21 cellular contexts compared by ENCODE assay signal in genomic region chr20:57001126-57001767, GRCh38.
A peak's percentile ranks its signal among the peaks of the same experiment; 100 is the strongest.
DNase-seq lines count a peak whose midpoint lies in the region; ATAC-seq, FAIRE-seq and TF ChIP-seq lines count a peak whose summit lies in the region.
"Had no signal": no experiment of that assay in that cellular context is flagged by ENCODE, and none has a peak within 500 bp of the region (broad histone marks: within the 10 kb centered on the region; RNA-seq: fewer than 3 reads in every experiment).

No MANE protein-coding gene starts in this region.

- intact Hi-C loops in mammary epithelial cell (cut with micrococcal nuclease) (no loop called here), MCF 10A (cut with micrococcal nuclease) (no loop called here)

- no peak overlapping the region for H3K4me3 Mint-ChIP-seq in MCF 10A (ENCODE audit: unreplicated experiment)
- H3K4me3 Mint-ChIP-seq: CD4-positive, alpha-beta T cell; GM23338; HFFc6; IgD-negative memory B cell had no signal

- H3K4me1 ChIP-seq in mammary epithelial cell (ENCODE audit: insufficient read depth, low read length) (no peaks in the 10 kb centered on the region), keratinocyte (ENCODE audit: control insufficient read depth, extremely low read depth, insufficient read depth, low read length) (peaks cover 17% of the 10 kb centered on the region)

- H3K4me3 ChIP-seq in mammary epithelial cell (replicated peaks in 1 of 3; ENCODE audit: insufficient read depth in 1 of 3, low read depth in 2 of 3, low read length in 3 of 3) (no peak overlapping the region), keratinocyte (ENCODE audit: control insufficient read depth in 2 of 3, extremely low read depth in 1 of 3, insufficient read depth in 2 of 3, low read depth in 1 of 3, low read length in 3 of 3) (peak overlapping the region in 1 of 3 experiments; percentile 16)
- H3K4me3 ChIP-seq: GM23338 had no signal

- no TSS peak for BruUV-seq in mammary epithelial cell (replicated peaks; lab: Mats Ljungman, UMichigan)
- no TSS peak for BruUV-seq in MCF 10A (replicated peaks; lab: Mats Ljungman, UMichigan)

- dilution Hi-C loops in mammary epithelial cell (cut with HindIII; ENCODE audit: low sequenced_read_pairs): no loop called here
- dilution Hi-C loops in keratinocyte (cut with MboI; ENCODE audit: extremely low pct_ligation_motif_present, low sequenced_read_pairs): no loop called here

- TF ChIP-seq CTCF in mammary epithelial cell (conservative IDR thresholded peaks at IDR 0.05 in 1 of 2, IDR thresholded peaks at IDR 0.05 in 1 of 2; ENCODE audit: extremely low read depth in 1 of 2, insufficient read depth in 1 of 2, low read depth in 1 of 2, low read length in 2 of 2) (no peak), MCF 10A (IDR thresholded peaks at IDR 0.05; ENCODE audit: unreplicated experiment) (no peak), keratinocyte (optimal IDR thresholded peaks at IDR 0.05 in 1 of 3, IDR thresholded peaks at IDR 0.05 in 1 of 3, conservative IDR thresholded peaks at IDR 0.05 in 1 of 3; ENCODE audit: extremely low read depth in 1 of 3, insufficient read depth in 2 of 3, low read length in 3 of 3) (no peak)

- POLR2A ChIA-PET in MCF 10A (lab: Yijun Ruan, JAX): interaction anchor here (0.7 kb wide), 1 partner anchor 10 kb away, joined by 3 read pairs; no protein-coding TSS in a partner anchor

- H3K9ac ChIP-seq in mammary epithelial cell (ENCODE audit: insufficient read depth, low read length) (no peak overlapping the region), keratinocyte (ENCODE audit: control insufficient read depth, extremely low read depth, insufficient read depth, low read length) (no peak overlapping the region)

- H3K27me3 Mint-ChIP-seq in MCF 10A (ENCODE audit: insufficient read depth, unreplicated experiment): no peaks in the 10 kb centered on the region
- H3K27me3 Mint-ChIP-seq: CD4-positive, alpha-beta T cell had no signal

- H2AFZ ChIP-seq in mammary epithelial cell (ENCODE audit: low read depth, low read length) (no peak overlapping the region), keratinocyte (ENCODE audit: control insufficient read depth, low read length) (no peak overlapping the region)

- peaks cover 4% of the 10 kb centered on the region for H3K9me3 ChIP-seq in mammary epithelial cell (replicated peaks; ENCODE audit: insufficient read depth, low read length)
- peaks cover 17% of the 10 kb centered on the region for H3K9me3 ChIP-seq in KOPT-K1 (ENCODE audit: insufficient read depth, low read length, poor library complexity, severe bottlenecking)
- H3K9me3 ChIP-seq in keratinocyte (ENCODE audit: control insufficient read depth, low read depth, low read length): peaks cover 6% of the 10 kb centered on the region

- 65% methylated on average over 12 of the region's 12 CpGs for WGBS in mammary epithelial cell (ENCODE audit: low coverage, missing lambda C conversion rate)

- H3K79me2 ChIP-seq in mammary epithelial cell (ENCODE audit: insufficient read depth, low read length) (no peaks in the 10 kb centered on the region), keratinocyte (ENCODE audit: control insufficient read depth, insufficient read depth, low read length) (no peaks in the 10 kb centered on the region)

- H3K9me1 ChIP-seq in keratinocyte (ENCODE audit: control insufficient read depth, extremely low read depth, insufficient read depth, low read length): peaks cover 3% of the 10 kb centered on the region

- H3K27me3 ChIP-seq in mammary epithelial cell (ENCODE audit: insufficient read depth, low read length) (no peaks in the 10 kb centered on the region), keratinocyte (ENCODE audit: control insufficient read depth, extremely low read depth, insufficient read depth, low read length) (no peaks in the 10 kb centered on the region)

- CTCF ChIA-PET in mammary epithelial cell (lab: Charles Lee; ENCODE audit: low non-redundant PET): no interaction called here
- CTCF ChIA-PET in MCF 10A (lab: Yijun Ruan, JAX): interaction anchor here (0.7 kb wide), 1 partner anchor 60 kb away, joined by 3 read pairs; no protein-coding TSS in a partner anchor

- H3K4me1 Mint-ChIP-seq in MCF 10A (ENCODE audit: insufficient read depth, unreplicated experiment): no peaks in the 10 kb centered on the region

- H3K4me2 ChIP-seq in mammary epithelial cell (ENCODE audit: insufficient read depth, low read depth, low read length): no peak overlapping the region
- H3K4me2 ChIP-seq in keratinocyte (ENCODE audit: control insufficient read depth, extremely low read depth, insufficient read depth, low read depth, low read length): peak overlapping the region; percentile 50
- H3K4me2 ChIP-seq: GM23338 had no signal

- peak; percentile 34 for FAIRE-seq in keratinocyte (lab: Jason Lieb, UNC)
- FAIRE-seq: D721Med, GM12892, GM18507, H54 had no signal

- no peak overlapping the region for H3K27ac Mint-ChIP-seq in MCF 10A (ENCODE audit: low read depth, unreplicated experiment)
- H3K27ac Mint-ChIP-seq: CD4-positive, alpha-beta T cell; GM23338; HFFc6; IgD-negative memory B cell had no signal

- H3K9me3 Mint-ChIP-seq in MCF 10A (ENCODE audit: unreplicated experiment): no peaks in the 10 kb centered on the region

- H4K20me1 ChIP-seq in mammary epithelial cell (ENCODE audit: insufficient read depth, low read length) (no peaks in the 10 kb centered on the region), keratinocyte (ENCODE audit: control insufficient read depth, extremely low read depth, insufficient read depth, low read length) (no peaks in the 10 kb centered on the region)

- no peaks in the 10 kb centered on the region for H3K36me3 ChIP-seq in mammary epithelial cell (ENCODE audit: insufficient read depth, low read length)
- H3K36me3 ChIP-seq in KOPT-K1 (ENCODE audit: insufficient read depth, low read length): no peaks in the 10 kb centered on the region
- H3K36me3 ChIP-seq in keratinocyte (ENCODE audit: control insufficient read depth in 2 of 2, extremely low read depth in 1 of 2, insufficient read depth in 2 of 2, low read length in 2 of 2): no peaks in the 10 kb centered on the region

- in situ Hi-C loops in mammary epithelial cell (cut with MboI; ENCODE audit: low sequenced_read_pairs in 2 of 2): no loop called here

- ATAC-seq in HG02763 (IDR thresholded peaks at IDR 0.05; ENCODE audit: unreplicated experiment): no peak
- ATAC-seq: GM23338, HCT116 had no signal

- H3K36me3 Mint-ChIP-seq in MCF 10A (ENCODE audit: insufficient read depth, unreplicated experiment): no peaks in the 10 kb centered on the region
- H3K36me3 Mint-ChIP-seq: IgD-negative memory B cell had no signal

- no peak overlapping the region for H3K27ac ChIP-seq in mammary epithelial cell (ENCODE audit: insufficient read depth, low read depth, low read length)
- peak overlapping the region; percentile 99 for H3K27ac ChIP-seq in KOPT-K1 (ENCODE audit: low read depth, low read length, poor library complexity, severe bottlenecking)
- peak overlapping the region; percentile 33 for H3K27ac ChIP-seq in keratinocyte (ENCODE audit: control insufficient read depth, insufficient read depth, low read length)

- DNase-seq in mammary epithelial cell (peak; percentile 34), MCF 10A (ENCODE audit: unreplicated experiment) (no peak), keratinocyte (ENCODE audit: low read depth, low spot score) (no peak), NCI-H748 (lab: John Stamatoyannopoulos, UW; ENCODE audit: unreplicated experiment) (no peak), DMS53 treated with DMSO at 0.1 percent for 48 hours (lab: John Stamatoyannopoulos, UW; ENCODE audit: unreplicated experiment) (no peak)
- DNase-seq: 8988T; C1 segment of cervical spinal cord; Caco-2; CD4-positive, alpha-beta T cell; DMS79; GDM1; HFFc6 had no signal
